Comparison of ENCODE assay signal across 20 cellular contexts in genomic region chr3:192299921-192300320, GRCh38.
"Had no signal": no experiment of that assay in that cellular context is flagged by ENCODE, and none has a peak within 500 bp of the region (broad histone marks: within the 10 kb centered on the region; RNA-seq: fewer than 3 reads in every experiment).

No MANE protein-coding gene starts in this region.

- H3K4me3 ChIP-seq: lung, prostate gland, sigmoid colon, stomach, thyroid gland had no signal

- ATAC-seq: effector memory CD8-positive, alpha-beta T cell; left lobe of liver; naive thymus-derived CD4-positive, alpha-beta T cell; right cardiac atrium; stimulated activated effector memory CD8-positive, alpha-beta T cell treated with anti-CD3 and anti-CD28 coated beads, Interleukin-12 subunit alpha, Interleukin-12 subunit beta, amount 100 ng/mL, for 72 hours had no signal

- H3K4me1 Mint-ChIP-seq: memory B cell; mesothelial cell of epicardium; naive thymus-derived CD4-positive, alpha-beta T cell; nephron; stimulated activated effector memory CD8-positive, alpha-beta T cell treated with anti-CD3 and anti-CD28 coated beads, Interleukin-12 subunit alpha, Interleukin-12 subunit beta, amount 100 ng/mL, for 72 hours had no signal

- H3K36me3 Mint-ChIP-seq: memory B cell; mesothelial cell of epicardium; naive thymus-derived CD4-positive, alpha-beta T cell; stimulated activated effector memory CD8-positive, alpha-beta T cell treated with anti-CD3 and anti-CD28 coated beads, Interleukin-12 subunit alpha, Interleukin-12 subunit beta, amount 100 ng/mL, for 72 hours had no signal

- H3K27ac Mint-ChIP-seq: effector memory CD8-positive, alpha-beta T cell; memory B cell; mesothelial cell of epicardium; naive thymus-derived CD4-positive, alpha-beta T cell; nephron; stimulated activated effector memory CD8-positive, alpha-beta T cell treated with anti-CD3 and anti-CD28 coated beads, Interleukin-12 subunit alpha, Interleukin-12 subunit beta, amount 100 ng/mL, for 72 hours had no signal

- H3K4me3 Mint-ChIP-seq: effector memory CD8-positive, alpha-beta T cell; memory B cell; mesothelial cell of epicardium; naive thymus-derived CD4-positive, alpha-beta T cell; nephron; stimulated activated effector memory CD8-positive, alpha-beta T cell treated with anti-CD3 and anti-CD28 coated beads, Interleukin-12 subunit alpha, Interleukin-12 subunit beta, amount 100 ng/mL, for 72 hours had no signal

- H3K4me1 ChIP-seq: prostate gland, sigmoid colon, stomach, thyroid gland had no signal

- DNase-seq: cortex of kidney; effector memory CD8-positive, alpha-beta T cell; hypothalamus; kidney; naive thymus-derived CD4-positive, alpha-beta T cell; nucleus accumbens; right cardiac atrium; sigmoid colon; stimulated activated CD4-positive, alpha-beta T cell treated with anti-CD3 and anti-CD28 coated beads, Interleukin-2, amount 100 ng/mL, for 24 hours; stimulated activated CD4-positive, alpha-beta T cell treated with anti-CD3 and anti-CD28 coated beads, Interleukin-4, amount 100 ng/mL, for 24 hours; stimulated activated naive CD4-positive, alpha-beta T cell treated with Interleukin-2 at 50 U/mL for 16 hours; stomach; thyroid gland had no signal

- H3K9me3 Mint-ChIP-seq: memory B cell, mesothelial cell of epicardium, nephron had no signal

- H3K9me3 ChIP-seq: prostate gland, sigmoid colon, stomach, thyroid gland had no signal

- H3K27me3 ChIP-seq: sigmoid colon, stomach, thyroid gland had no signal

- H3K27ac ChIP-seq: prostate gland, sigmoid colon, stomach, thyroid gland had no signal

- H3K27me3 Mint-ChIP-seq: effector memory CD8-positive, alpha-beta T cell; naive thymus-derived CD4-positive, alpha-beta T cell had no signal

- H3K36me3 ChIP-seq: prostate gland, sigmoid colon, stomach, thyroid gland had no signal
